ENCODE assay signal across 10 cellular contexts in the genomic region with DNA sequence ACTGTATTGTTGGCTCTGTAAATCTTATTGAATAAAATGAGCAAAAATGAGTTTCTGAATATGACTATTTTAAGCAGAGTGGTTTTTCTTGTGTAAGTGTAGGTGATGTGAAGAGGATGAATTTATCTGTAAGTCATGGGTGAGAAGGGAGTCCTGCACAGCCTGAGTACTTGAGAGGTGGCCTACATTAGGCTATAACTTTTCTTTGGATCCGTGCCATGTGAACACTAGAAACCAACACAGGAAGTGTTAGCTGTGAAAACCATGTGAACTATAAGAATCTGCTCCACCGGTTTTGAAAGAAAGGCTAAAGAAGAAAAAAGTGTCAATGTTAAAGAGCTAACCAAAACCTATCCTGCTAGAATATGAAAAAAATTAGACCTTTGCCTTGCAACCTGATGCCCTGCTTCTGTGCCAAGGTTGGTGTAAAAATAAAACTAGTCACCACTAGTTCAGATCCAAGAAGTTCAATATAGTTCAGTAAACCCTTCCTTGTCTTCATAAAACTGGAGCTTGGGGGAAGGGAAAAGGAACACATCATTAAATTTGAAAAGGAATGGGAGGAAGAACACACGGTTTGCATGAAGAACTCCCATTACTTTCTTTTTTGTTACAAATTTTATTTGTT. TPM values are rescaled to one million over a fixed set of nuclear protein-coding genes. Genes with fewer than 3 reads are reported as not detected.
DNase-seq lines count a peak whose midpoint lies in the region; ATAC-seq and TF ChIP-seq lines count a peak whose summit lies in the region.
"Had no signal": no experiment of that assay in that cellular context is flagged by ENCODE, and none has a peak within 500 bp of the region (broad histone marks: within the 10 kb centered on the region; RNA-seq: fewer than 3 reads in every experiment).

No MANE protein-coding gene starts in this region.

- peak overlapping the region; percentile 49 for H3K4me3 Mint-ChIP-seq in activated T-helper 17 cell treated with anti-CD3 and anti-CD28 coated beads, Interleukin-2, amount 50 U/mL, for 72 hours
- H3K4me3 Mint-ChIP-seq in nephron, result no peak overlapping the region

- TF ChIP-seq CTCF in nephron (IDR thresholded peaks at IDR 0.05; ENCODE audit: unreplicated experiment in 3 of 3), result no peak

- peaks cover 37% of the 10 kb centered on the region for H3K4me1 Mint-ChIP-seq in activated T-helper 17 cell treated with anti-CD3 and anti-CD28 coated beads, Interleukin-2, amount 50 U/mL, for 72 hours
- H3K4me1 Mint-ChIP-seq in nephron, result peaks cover 68% of the 10 kb centered on the region

- no peaks in the 10 kb centered on the region for H3K27me3 Mint-ChIP-seq in activated T-helper 17 cell treated with anti-CD3 and anti-CD28 coated beads, Interleukin-2, amount 50 U/mL, for 72 hours
- H3K27me3 Mint-ChIP-seq in nephron (ENCODE audit: low read depth), result no peaks in the 10 kb centered on the region

- peak; percentile 50 for DNase-seq in NCI-H748 (lab: John Stamatoyannopoulos, UW; ENCODE audit: unreplicated experiment)
- no peak for DNase-seq in NCI-H748 treated with DMSO at 0.1 percent for 48 hours (lab: John Stamatoyannopoulos, UW)
- no peak for DNase-seq in NOMO-1 (lab: John Stamatoyannopoulos, UW; ENCODE audit: unreplicated experiment in 2 of 2)
- DNase-seq in NCI-H524 (lab: John Stamatoyannopoulos, UW), result no peak
- DNase-seq: adrenal gland, islet precursor cell had no signal

- no peaks in the 10 kb centered on the region for H3K9me3 Mint-ChIP-seq in activated T-helper 17 cell treated with anti-CD3 and anti-CD28 coated beads, Interleukin-2, amount 50 U/mL, for 72 hours
- peaks cover 5% of the 10 kb centered on the region for H3K9me3 Mint-ChIP-seq in nephron

- ATAC-seq in HG03097 (IDR thresholded peaks at IDR 0.05; ENCODE audit: low FRiP score, unreplicated experiment) (peak; percentile 42), GM21515 (IDR thresholded peaks at IDR 0.05; ENCODE audit: unreplicated experiment) (no peak)
- ATAC-seq in activated T-helper 17 cell treated with anti-CD3 and anti-CD28 coated beads, Interleukin-2, amount 50 U/mL, for 72 hours (replicated peaks), result peak; percentile 52

- no peaks in the 10 kb centered on the region for H3K36me3 Mint-ChIP-seq in activated T-helper 17 cell treated with anti-CD3 and anti-CD28 coated beads, Interleukin-2, amount 50 U/mL, for 72 hours (ENCODE audit: low read depth)
- H3K36me3 Mint-ChIP-seq in nephron (ENCODE audit: low read depth), result peaks cover 12% of the 10 kb centered on the region

- peak overlapping the region; percentile 9 for H3K27ac Mint-ChIP-seq in activated T-helper 17 cell treated with anti-CD3 and anti-CD28 coated beads, Interleukin-2, amount 50 U/mL, for 72 hours
- H3K27ac Mint-ChIP-seq in nephron, result peak overlapping the region; percentile 61 to 78 (median 67)

RNA-seq across cellular contexts. Expression of a gene that starts 21.3 kb away (rescaled TPM):
- total RNA-seq in activated T-helper 17 cell treated with anti-CD3 and anti-CD28 coated beads, Interleukin-2, amount 50 U/mL, for 72 hours, result 1 to 10 TPM; 1.8 to 3.0 TPM
